Comparison of ENCODE assay signal across 8 cellular contexts in the genomic region with DNA sequence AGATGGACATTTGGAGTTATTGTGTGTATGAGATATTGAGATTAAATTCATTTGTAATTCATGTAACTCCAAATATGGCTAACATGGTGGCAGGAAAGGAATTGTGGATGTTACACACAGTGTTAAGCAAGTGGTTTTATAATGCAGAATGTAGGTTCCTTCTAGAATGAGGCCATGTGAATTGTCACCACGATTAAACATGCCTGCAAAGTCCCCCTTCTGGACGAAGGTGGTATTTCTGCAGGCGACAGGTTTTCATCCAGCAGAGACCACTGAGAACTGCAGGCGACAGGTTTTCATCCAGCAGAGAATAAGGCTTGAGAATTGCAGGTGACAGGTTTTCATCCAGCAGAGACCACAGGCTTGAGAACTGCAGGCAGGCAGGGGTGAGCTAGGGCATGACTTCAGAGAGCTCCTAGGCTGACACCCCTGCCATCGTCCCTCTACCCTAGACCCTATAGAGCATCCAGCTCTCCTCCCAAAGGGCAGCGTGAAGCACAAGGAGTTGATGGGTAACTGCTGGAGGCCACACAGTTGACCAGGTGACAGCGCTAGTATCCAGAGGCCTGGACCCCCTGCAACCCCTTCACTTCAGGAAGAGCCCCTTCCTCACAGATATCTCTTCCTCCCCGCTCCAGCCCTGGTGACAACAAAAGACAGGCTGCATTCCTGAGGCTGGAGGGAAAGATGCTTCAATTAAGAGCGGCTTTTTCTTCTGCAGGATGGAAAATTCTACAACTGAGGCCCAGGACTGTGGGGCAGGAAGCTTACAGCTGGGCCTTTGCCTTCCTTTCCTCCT.
A peak's percentile ranks its signal among the peaks of the same experiment; 100 is the strongest.
DNase-seq lines count a peak whose midpoint lies in the region; ATAC-seq, FAIRE-seq and TF ChIP-seq lines count a peak whose summit lies in the region.

No MANE protein-coding gene starts in this region.

- FAIRE-seq in G401.6 (lab: Jason Lieb, UNC), result peak; percentile 61

- no peak overlapping the region for H3K4me3 ChIP-seq in Karpas-422 (ENCODE audit: low read length)
- H3K4me3 ChIP-seq in SU-DHL-6 (ENCODE audit: insufficient read depth, low read length, poor library complexity, severe bottlenecking), result no peak overlapping the region

- H2AFZ ChIP-seq in Karpas-422 (ENCODE audit: low read length) (no peak overlapping the region), SU-DHL-6 (ENCODE audit: low read depth, low read length, severe bottlenecking) (no peak overlapping the region)

- no peak overlapping the region for H3K9ac ChIP-seq in Karpas-422 (ENCODE audit: low read length)
- H3K9ac ChIP-seq in SU-DHL-6 (ENCODE audit: low read length), result no peak overlapping the region

- H3K9me3 ChIP-seq in Karpas-422 (ENCODE audit: low read length) (peaks cover 7% of the 10 kb centered on the region; the same call in 1 of the 2 replicates), SU-DHL-6 (ENCODE audit: insufficient read depth, low read length) (no peaks in the 10 kb centered on the region)

- peak; percentile 77 for DNase-seq in Karpas-422
- peak; percentile 12 for DNase-seq in amniotic epithelial cell (ENCODE audit: low read depth)
- peak; percentile 69 for DNase-seq in iPS-NIHi7 (ENCODE audit: extremely low spot score)
- peak; percentile 47 to 55 for DNase-seq in stimulated activated CD4-positive, alpha-beta T cell treated with anti-CD3 and anti-CD28 coated beads, Interleukin-2, amount 100 ng/mL, for 48 hours

- H3K9me2 ChIP-seq in Karpas-422 (replicated peaks; ENCODE audit: insufficient read depth, low read length), result no peaks in the 10 kb centered on the region
- no peaks in the 10 kb centered on the region for H3K9me2 ChIP-seq in SU-DHL-6 (replicated peaks; ENCODE audit: insufficient read depth, low read length)

- H3K79me2 ChIP-seq in Karpas-422 (ENCODE audit: low read length) (no peaks in the 10 kb centered on the region), SU-DHL-6 (ENCODE audit: insufficient read depth, low read length) (no peaks in the 10 kb centered on the region)

- TF ChIP-seq CTCF in SU-DHL-6 (IDR thresholded peaks at IDR 0.05; ENCODE audit: insufficient read depth, low read length, poor library complexity, severe bottlenecking), result peak; percentile 71

- ATAC-seq in GM21619 (IDR thresholded peaks at IDR 0.05; ENCODE audit: unreplicated experiment) (no peak), HG03571 (IDR thresholded peaks at IDR 0.05; ENCODE audit: unreplicated experiment) (no peak)

- H3K27ac ChIP-seq in Karpas-422 (ENCODE audit: low read length) (no peak overlapping the region), SU-DHL-6 (ENCODE audit: low read depth, low read length) (no peak overlapping the region)

- H3K27me3 ChIP-seq in Karpas-422 (ENCODE audit: low read length), result no peaks in the 10 kb centered on the region
- H3K27me3 ChIP-seq in SU-DHL-6 (ENCODE audit: low read length), result no peaks in the 10 kb centered on the region

- no peaks in the 10 kb centered on the region for H3F3A ChIP-seq in SU-DHL-6 (ENCODE audit: insufficient read depth)

- H3K4me1 ChIP-seq in Karpas-422 (ENCODE audit: low read length), result no peaks in the 10 kb centered on the region

- no peaks in the 10 kb centered on the region for H3K36me3 ChIP-seq in Karpas-422 (ENCODE audit: insufficient read depth, low read length)
- H3K36me3 ChIP-seq in SU-DHL-6 (ENCODE audit: low read length), result no peaks in the 10 kb centered on the region

- H3K4me2 ChIP-seq in Karpas-422 (ENCODE audit: low read depth, low read length, poor library complexity, severe bottlenecking) (no peak overlapping the region), SU-DHL-6 (ENCODE audit: low read depth, low read length, poor library complexity, severe bottlenecking) (no peak overlapping the region)

- H4K20me1 ChIP-seq in Karpas-422 (ENCODE audit: insufficient read depth, low read depth, low read length), result no peaks in the 10 kb centered on the region
- no peaks in the 10 kb centered on the region for H4K20me1 ChIP-seq in SU-DHL-6 (ENCODE audit: low read depth, low read length)

Comparison
In these comparisons a context has a peak if more than half of its experiments do, and no peak if none do; other contexts are left out.
1. DNase-seq: peak in every context shown above with its lines; median percentile 77 in Karpas-422; 69 in iPS-NIHi7; 51 in stimulated activated CD4-positive, alpha-beta T cell treated with anti-CD3 and anti-CD28 coated beads, Interleukin-2, amount 100 ng/mL, for 48 hours; 12 in amniotic epithelial cell.